In genomic region chr1:1115136-1115829, GRCh38 we compare ENCODE assay signal across 7 cellular contexts. TPM values are rescaled to one million over a fixed set of nuclear protein-coding genes. Genes with fewer than 3 reads are reported as not detected.
DNase-seq lines count a peak whose midpoint lies in the region; ATAC-seq lines count a peak whose summit lies in the region.

No MANE protein-coding gene starts in this region.

- H3K4me1 Mint-ChIP-seq in activated T-helper 2 cell treated with anti-CD3 and anti-CD28 coated beads, Interferon-gamma antibody, Interleukin-2, Interleukin-4, amounts not matched to agents 10 μg/mL and 5 μg/mL and 100 μg/mL, durations not matched to agents 14 hours and 24 hours and 36 hours (ENCODE audit: low read depth), result peaks cover 8% of the 10 kb centered on the region
- H3K4me1 Mint-ChIP-seq in stimulated activated naive B cell treated with anti-CD40 and anti-IgM and Interleukin-4, amounts not matched to agents 10 μg/mL and 1 μg/mL and 100 μg/mL, for 72 hours, result peaks cover 7 to 20% of the 10 kb centered on the region in 2 donors

- H3K4me3 ChIP-seq in HUES48 (ENCODE audit: low read depth, low read length), result peak overlapping the region; percentile 76
- peak overlapping the region; percentile 71 for H3K4me3 ChIP-seq in iPS-18c (ENCODE audit: insufficient read depth, low read depth, low read length)

- H3K36me3 Mint-ChIP-seq in activated T-helper 2 cell treated with anti-CD3 and anti-CD28 coated beads, Interferon-gamma antibody, Interleukin-2, Interleukin-4, amounts not matched to agents 10 μg/mL and 5 μg/mL and 100 μg/mL, durations not matched to agents 14 hours and 24 hours and 36 hours (ENCODE audit: low read depth), result peaks cover 32% of the 10 kb centered on the region
- peaks cover 21 to 24% of the 10 kb centered on the region in 2 donors for H3K36me3 Mint-ChIP-seq in stimulated activated naive B cell treated with anti-CD40 and anti-IgM and Interleukin-4, amounts not matched to agents 10 μg/mL and 1 μg/mL and 100 μg/mL, for 72 hours

- intact Hi-C loops in activated T-helper 2 cell treated with anti-CD3 and anti-CD28 coated beads, Interferon-gamma antibody, Interleukin-2, Interleukin-4, amounts not matched to agents 10 μg/mL and 5 μg/mL and 100 μg/mL, durations not matched to agents 14 hours and 24 hours and 36 hours (cut with micrococcal nuclease), result loop anchor here (5.0 to 10.0 kb wide), 3 partner anchors 50 to 192 kb away; partner anchors contain the start of genes ACAP3, PUSL1 and UBE2J2

- H3K9me3 Mint-ChIP-seq in activated T-helper 2 cell treated with anti-CD3 and anti-CD28 coated beads, Interferon-gamma antibody, Interleukin-2, Interleukin-4, amounts not matched to agents 10 μg/mL and 5 μg/mL and 100 μg/mL, durations not matched to agents 14 hours and 24 hours and 36 hours, result peaks cover 16% of the 10 kb centered on the region
- H3K9me3 Mint-ChIP-seq in stimulated activated naive B cell treated with anti-CD40 and anti-IgM and Interleukin-4, amounts not matched to agents 10 μg/mL and 1 μg/mL and 100 μg/mL, for 72 hours, result peaks cover 0 to 9% of the 10 kb centered on the region in 2 donors

- H3K4me1 ChIP-seq in HUES48 (ENCODE audit: control insufficient read depth, insufficient read depth, low read length), result no peaks in the 10 kb centered on the region

- H3K4me3 Mint-ChIP-seq in activated T-helper 2 cell treated with anti-CD3 and anti-CD28 coated beads, Interferon-gamma antibody, Interleukin-2, Interleukin-4, amounts not matched to agents 10 μg/mL and 5 μg/mL and 100 μg/mL, durations not matched to agents 14 hours and 24 hours and 36 hours (ENCODE audit: low read depth), result peak overlapping the region; percentile 82
- peak overlapping the region; percentile 91 to 96 for H3K4me3 Mint-ChIP-seq in stimulated activated naive B cell treated with anti-CD40 and anti-IgM and Interleukin-4, amounts not matched to agents 10 μg/mL and 1 μg/mL and 100 μg/mL, for 72 hours

- H3K27me3 ChIP-seq in HUES48 (ENCODE audit: control insufficient read depth, insufficient read depth, low read length), result peaks cover 17% of the 10 kb centered on the region

- H3K36me3 ChIP-seq in HUES48 (ENCODE audit: control insufficient read depth, insufficient read depth, low read length), result no peaks in the 10 kb centered on the region

- H3K27ac ChIP-seq in HUES48 (ENCODE audit: low read depth, low read length), result no peak overlapping the region

- no peak for DNase-seq in activated T-helper 2 cell treated with anti-CD3 and anti-CD28 coated beads, Interferon-gamma antibody, Interleukin-2, Interleukin-4, amounts not matched to agents 10 μg/mL and 5 μg/mL and 100 μg/mL, durations not matched to agents 14 hours and 24 hours and 36 hours (ENCODE audit: low spot score)
- no peak for DNase-seq in stimulated activated naive B cell treated with anti-CD40 and anti-IgM and Interleukin-4, amounts not matched to agents 10 μg/mL and 1 μg/mL and 100 μg/mL, for 72 hours
- DNase-seq in AML-193 (lab: John Stamatoyannopoulos, UW) (no peak), COLO829 (ENCODE audit: low spot score) (no peak)

- no peak overlapping the region for H3K9ac ChIP-seq in HUES48 (ENCODE audit: low read depth, low read length)

- ATAC-seq in stimulated activated naive B cell treated with anti-CD40 and anti-IgM and Interleukin-4, amounts not matched to agents 10 μg/mL and 1 μg/mL and 100 μg/mL, for 72 hours (replicated peaks), result no peak
- no peak for ATAC-seq in HG02610 (IDR thresholded peaks at IDR 0.05; ENCODE audit: unreplicated experiment)

- H3K27me3 Mint-ChIP-seq in activated T-helper 2 cell treated with anti-CD3 and anti-CD28 coated beads, Interferon-gamma antibody, Interleukin-2, Interleukin-4, amounts not matched to agents 10 μg/mL and 5 μg/mL and 100 μg/mL, durations not matched to agents 14 hours and 24 hours and 36 hours (ENCODE audit: low read depth), result peaks cover 10% of the 10 kb centered on the region
- peaks cover 0 to 9% of the 10 kb centered on the region in 2 donors for H3K27me3 Mint-ChIP-seq in stimulated activated naive B cell treated with anti-CD40 and anti-IgM and Interleukin-4, amounts not matched to agents 10 μg/mL and 1 μg/mL and 100 μg/mL, for 72 hours

- H3K27ac Mint-ChIP-seq in activated T-helper 2 cell treated with anti-CD3 and anti-CD28 coated beads, Interferon-gamma antibody, Interleukin-2, Interleukin-4, amounts not matched to agents 10 μg/mL and 5 μg/mL and 100 μg/mL, durations not matched to agents 14 hours and 24 hours and 36 hours, result peak overlapping the region; percentile 26
- peak overlapping the region; percentile 94 for H3K27ac Mint-ChIP-seq in stimulated activated naive B cell treated with anti-CD40 and anti-IgM and Interleukin-4, amounts not matched to agents 10 μg/mL and 1 μg/mL and 100 μg/mL, for 72 hours

- H3K9me3 ChIP-seq in HUES48 (ENCODE audit: control insufficient read depth, insufficient read depth, low read length) (no peaks in the 10 kb centered on the region), iPS-18c (ENCODE audit: control insufficient read depth, insufficient read depth, low read length) (peaks cover 2% of the 10 kb centered on the region)

RNA-seq across cellular contexts. Expression of gene C1orf159, which starts 0.6 kb away (rescaled TPM):
- 20.5 and 22.1 TPM in 2 replicates for total RNA-seq in activated T-helper 2 cell treated with anti-CD3 and anti-CD28 coated beads, Interferon-gamma antibody, Interleukin-2, Interleukin-4, amounts not matched to agents 10 μg/mL and 5 μg/mL and 100 μg/mL, durations not matched to agents 14 hours and 24 hours and 36 hours

RNA-seq across cellular contexts. Expression of gene RNF223, which starts 41.2 kb away (rescaled TPM):
- not detected in 2 replicates for total RNA-seq in activated T-helper 2 cell treated with anti-CD3 and anti-CD28 coated beads, Interferon-gamma antibody, Interleukin-2, Interleukin-4, amounts not matched to agents 10 μg/mL and 5 μg/mL and 100 μg/mL, durations not matched to agents 14 hours and 24 hours and 36 hours

RNA-seq across cellular contexts. Expression of gene TTLL10, which starts 58.4 kb away (rescaled TPM):
- not detected in 2 replicates for total RNA-seq in activated T-helper 2 cell treated with anti-CD3 and anti-CD28 coated beads, Interferon-gamma antibody, Interleukin-2, Interleukin-4, amounts not matched to agents 10 μg/mL and 5 μg/mL and 100 μg/mL, durations not matched to agents 14 hours and 24 hours and 36 hours
